In the genomic region with DNA sequence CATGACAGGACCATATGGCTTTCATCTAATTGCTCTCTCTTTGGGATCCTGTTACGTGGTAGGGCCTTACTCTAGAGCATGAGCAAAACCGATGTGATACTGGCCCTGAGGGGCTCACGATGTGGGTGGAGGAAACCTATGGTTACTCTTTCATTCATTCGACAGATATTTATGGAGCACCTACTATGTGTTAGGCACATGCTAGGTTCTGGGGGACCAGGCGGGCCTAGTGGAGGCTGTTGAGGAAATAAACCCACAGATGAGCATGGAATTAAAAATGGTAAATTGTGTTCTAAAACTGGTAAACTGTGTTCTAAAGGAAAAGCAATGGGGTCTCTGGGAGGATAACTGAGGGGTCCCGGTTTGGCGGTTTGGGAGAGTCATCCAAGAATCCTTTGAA, we compare ENCODE assay signal across 1 cellular context.
TF ChIP-seq lines count a peak whose summit lies in the region.

No MANE protein-coding gene starts in this region.

TF ChIP-seq in IMR-90, 13 proteins besides CTCF, POLR2A, EP300 and RAD21:
- TF ChIP-seq MAZ (IDR thresholded peaks at IDR 0.05; ENCODE audit: borderline replicate concordance, low read depth, low read length) (no peak), MAFK (IDR thresholded peaks at IDR 0.05; ENCODE audit: low read depth, low read length) (no peak), CEBPB (IDR thresholded peaks at IDR 0.05; ENCODE audit: low read depth, low read length) (no peak), NFE2L2 (IDR thresholded peaks at IDR 0.05; ENCODE audit: low read depth, low read length) (no peak), FOS (IDR thresholded peaks at IDR 0.05; ENCODE audit: low read depth, low read length) (no peak), RFX5 (IDR thresholded peaks at IDR 0.05; ENCODE audit: low read depth, low read length) (no peak), SMC3 (IDR thresholded peaks at IDR 0.05; ENCODE audit: low read depth, low read length) (no peak), CHD1 (IDR thresholded peaks at IDR 0.05; ENCODE audit: low read depth, low read length) (no peak), BHLHE40 (IDR thresholded peaks at IDR 0.05; ENCODE audit: low read depth, low read length) (no peak), USF2 (IDR thresholded peaks at IDR 0.05; ENCODE audit: low read depth, low read length) (no peak), MXI1 (IDR thresholded peaks at IDR 0.05; ENCODE audit: borderline replicate concordance, low read depth, low read length) (no peak), RCOR1 (IDR thresholded peaks at IDR 0.05; ENCODE audit: insufficient replicate concordance, low read length) (no peak)
- TF ChIP-seq, protein P1, sequence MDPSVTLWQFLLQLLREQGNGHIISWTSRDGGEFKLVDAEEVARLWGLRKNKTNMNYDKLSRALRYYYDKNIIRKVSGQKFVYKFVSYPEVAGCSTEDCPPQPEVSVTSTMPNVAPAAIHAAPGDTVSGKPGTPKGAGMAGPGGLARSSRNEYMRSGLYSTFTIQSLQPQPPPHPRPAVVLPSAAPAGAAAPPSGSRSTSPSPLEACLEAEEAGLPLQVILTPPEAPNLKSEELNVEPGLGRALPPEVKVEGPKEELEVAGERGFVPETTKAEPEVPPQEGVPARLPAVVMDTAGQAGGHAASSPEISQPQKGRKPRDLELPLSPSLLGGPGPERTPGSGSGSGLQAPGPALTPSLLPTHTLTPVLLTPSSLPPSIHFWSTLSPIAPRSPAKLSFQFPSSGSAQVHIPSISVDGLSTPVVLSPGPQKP (IDR thresholded peaks at IDR 0.05; ENCODE audit: borderline replicate concordance, low read depth, low read length): no peak
